ENCODE assay signal across 27 cellular contexts in the genomic region with DNA sequence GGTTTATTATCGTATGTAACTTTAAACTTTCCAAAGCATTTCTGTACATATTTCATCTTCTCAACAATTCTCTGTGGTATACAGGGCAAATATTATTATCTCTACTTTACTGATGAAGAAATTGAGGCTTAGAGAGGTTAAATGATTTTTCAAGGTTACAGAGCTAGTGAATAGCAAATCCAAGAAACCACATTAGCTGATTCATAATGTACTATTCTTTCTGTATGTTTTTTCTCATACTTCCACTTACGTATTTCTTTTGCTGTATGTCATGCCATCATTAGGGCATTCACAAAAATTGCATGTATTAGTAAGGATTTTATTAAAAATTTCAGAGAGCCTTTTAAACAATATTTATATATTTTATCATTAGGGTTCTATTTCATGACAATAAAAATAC.
"Had no signal": no experiment of that assay in that cellular context is flagged by ENCODE, and none has a peak within 500 bp of the region (broad histone marks: within the 10 kb centered on the region; RNA-seq: fewer than 3 reads in every experiment).

No MANE protein-coding gene starts in this region.

- H3K36me3 Mint-ChIP-seq: mesothelial cell of epicardium, naive B cell had no signal

- H3K27me3 Mint-ChIP-seq: dendritic cell treated with granulocyte-macrophage colony-stimulating factor and Interleukin-4, amounts not matched to agents 40 ng/mL and 50 ng/mL, for 4 days had no signal

- H3K9me3 Mint-ChIP-seq: dendritic cell treated with granulocyte-macrophage colony-stimulating factor and Interleukin-4, amounts not matched to agents 40 ng/mL and 50 ng/mL, for 4 days; effector memory CD8-positive, alpha-beta T cell; endodermal cell had no signal

- DNase-seq: colonic mucosa; cortex of kidney; effector CD8-positive, alpha-beta T cell; effector memory CD8-positive, alpha-beta T cell; endodermal cell; erythroblast; esophagus squamous epithelium; foreskin fibroblast; foreskin melanocyte; gastrocnemius medialis; glutamatergic neuron; head of caudate nucleus; heart right ventricle; hippocampal formation; left cardiac atrium; left lung; left ventricle myocardium superior; lower lobe of right lung; mesenchymal stem cell; mucosa of descending colon; naive B cell had no signal

- H3K36me3 ChIP-seq: colonic mucosa, esophagus squamous epithelium, gastrocnemius medialis, heart right ventricle, left lung, lower lobe of right lung had no signal

- H3K9me3 ChIP-seq: colonic mucosa, esophagus squamous epithelium, gastrocnemius medialis, left lung, lower lobe of right lung, mucosa of descending colon had no signal

- H3K4me1 ChIP-seq: colonic mucosa, esophagus squamous epithelium, gastrocnemius medialis, heart right ventricle, left lung, lower lobe of right lung had no signal

- H3K4me1 Mint-ChIP-seq: endodermal cell had no signal

- H3K27me3 ChIP-seq: colonic mucosa, esophagus squamous epithelium, gastrocnemius medialis, heart right ventricle, left lung had no signal

- FAIRE-seq: islet of Langerhans, keratinocyte had no signal

- ATAC-seq: effector memory CD8-positive, alpha-beta T cell; esophagus mucosa; gastrocnemius medialis; heart right ventricle; left cardiac atrium; left lung; left ventricle myocardium superior; lower lobe of right lung; mucosa of descending colon had no signal

- H3K4me3 Mint-ChIP-seq: dendritic cell treated with granulocyte-macrophage colony-stimulating factor and Interleukin-4, amounts not matched to agents 40 ng/mL and 50 ng/mL, for 4 days; effector memory CD8-positive, alpha-beta T cell; endodermal cell; mesothelial cell of epicardium; naive B cell had no signal

- H3K4me3 ChIP-seq: colonic mucosa, esophagus squamous epithelium, gastrocnemius medialis, heart right ventricle, left lung, lower lobe of right lung, mucosa of descending colon had no signal

- H3K27ac ChIP-seq: colonic mucosa, epithelial cell of prostate, esophagus squamous epithelium, gastrocnemius medialis, heart right ventricle, left lung, lower lobe of right lung had no signal

- H3K27ac Mint-ChIP-seq: dendritic cell treated with granulocyte-macrophage colony-stimulating factor and Interleukin-4, amounts not matched to agents 40 ng/mL and 50 ng/mL, for 4 days; effector memory CD8-positive, alpha-beta T cell; endodermal cell; mesothelial cell of epicardium; naive B cell had no signal
